In the genomic region with DNA sequence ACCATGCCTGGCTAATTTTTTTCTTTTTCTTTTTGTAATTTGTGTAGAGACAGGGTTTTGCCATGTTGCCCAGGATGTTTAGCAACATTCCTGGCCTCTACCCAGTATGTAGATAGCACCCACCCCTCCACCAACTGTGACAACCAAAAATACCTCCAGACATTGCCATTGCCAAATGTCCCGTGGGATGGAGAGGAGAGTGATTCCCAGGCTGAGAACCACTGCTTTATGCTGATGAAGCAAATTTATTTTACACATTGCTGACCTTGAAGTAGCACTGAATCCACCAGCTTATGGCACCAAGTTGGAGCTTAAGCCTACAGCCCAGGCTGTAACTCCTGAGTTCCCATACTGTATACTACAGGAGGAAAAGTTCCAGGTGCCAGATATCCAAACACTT, we compare ENCODE assay signal across 2 cellular contexts.
TF ChIP-seq lines count a peak whose summit lies in the region.

No MANE protein-coding gene starts in this region.

TF ChIP-seq in HepG2, 621 proteins besides CTCF, POLR2A, EP300 and RAD21:
- no peak for TF ChIP-seq FOXK1 (CRISPR knock-in tag; IDR thresholded peaks at IDR 0.05; ENCODE audit: borderline replicate concordance, low read depth)
- TF ChIP-seq MAFF (IDR thresholded peaks at IDR 0.05; ENCODE audit: low read depth, low read length) = peak; percentile 98
- peak; percentile 98 for TF ChIP-seq MAFK (conservative IDR thresholded peaks at IDR 0.05 in 1 of 2, IDR thresholded peaks at IDR 0.05 in 1 of 2; ENCODE audit: low read length in 2 of 2)
TF ChIP-seq in HepG2: peak in this region for 2.

TF ChIP-seq in H1, 55 proteins besides CTCF, POLR2A, EP300 and RAD21:
- peak; percentile 27; the same call in 1 of the 2 replicates for TF ChIP-seq MAFK (IDR thresholded peaks at IDR 0.05; ENCODE audit: low read depth, low read length)
- no peak for TF ChIP-seq ATF3 (IDR thresholded peaks at IDR 0.05; ENCODE audit: insufficient read depth, low read depth, low read length)
